Comparison of ENCODE assay signal across 21 cellular contexts in the genomic region with DNA sequence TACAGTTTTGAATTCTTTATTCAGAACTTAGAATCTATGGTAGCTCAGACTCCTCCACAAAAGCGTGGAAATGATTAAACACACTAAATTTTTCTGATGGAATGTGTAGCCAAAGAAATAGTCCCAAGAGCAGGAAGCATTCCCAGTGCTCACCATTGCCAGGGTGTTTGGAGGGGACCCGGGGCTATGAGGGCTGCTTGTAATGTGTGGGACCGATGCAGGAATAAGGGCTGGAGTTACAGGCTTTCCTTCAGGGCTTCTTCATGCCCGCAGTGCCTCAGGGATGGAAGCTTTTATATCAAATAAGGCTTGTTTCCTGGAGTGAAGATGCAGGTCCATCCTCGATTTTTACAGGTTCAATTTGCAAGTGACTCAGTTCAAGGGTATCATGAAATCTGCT. TPM values are rescaled to one million over a fixed set of nuclear protein-coding genes. Genes with fewer than 3 reads are reported as not detected.
DNase-seq lines count a peak whose midpoint lies in the region; ATAC-seq, FAIRE-seq and TF ChIP-seq lines count a peak whose summit lies in the region.
"Had no signal": no experiment of that assay in that cellular context is flagged by ENCODE, and none has a peak within 500 bp of the region (broad histone marks: within the 10 kb centered on the region; RNA-seq: fewer than 3 reads in every experiment).

No MANE protein-coding gene starts in this region.

- H2BK5ac ChIP-seq in mesenchymal stem cell (ENCODE audit: low read depth, low read length, poor library complexity, severe bottlenecking), result no peak overlapping the region
- H2BK5ac ChIP-seq in trophoblast cell (ENCODE audit: low read depth, low read length, poor library complexity), result no peak overlapping the region

- H3K4me2 ChIP-seq in astrocyte (ENCODE audit: low read length) (no peak overlapping the region), mesenchymal stem cell (ENCODE audit: low read length, poor library complexity, severe bottlenecking) (no peak overlapping the region), trophoblast cell (ENCODE audit: low read length) (no peak overlapping the region)

- H2BK12ac ChIP-seq in mesenchymal stem cell (ENCODE audit: low read length in 2 of 2) (no peak overlapping the region), trophoblast cell (ENCODE audit: low read length) (peak overlapping the region; percentile 53)

- peaks cover 3% of the 10 kb centered on the region for H3K4me1 ChIP-seq in astrocyte (ENCODE audit: insufficient read depth, low read length)
- peaks cover 6% of the 10 kb centered on the region for H3K4me1 ChIP-seq in mesenchymal stem cell (ENCODE audit: control insufficient read depth, insufficient read depth, low read depth, low read length)
- H3K4me1 ChIP-seq in trophoblast cell (ENCODE audit: control insufficient read depth in 1 of 2, insufficient read depth in 2 of 2, low read length in 2 of 2), result peaks cover 3 to 4% of the 10 kb centered on the region in 2 experiments

- H3K36me3 Mint-ChIP-seq in T-helper 17 cell (ENCODE audit: low read depth), result no peaks in the 10 kb centered on the region
- no peaks in the 10 kb centered on the region for H3K36me3 Mint-ChIP-seq in astrocyte (ENCODE audit: low read depth, unreplicated experiment)
- H3K36me3 Mint-ChIP-seq in endothelial cell (ENCODE audit: low read depth, unreplicated experiment), result no peaks in the 10 kb centered on the region
- no peaks in the 10 kb centered on the region for H3K36me3 Mint-ChIP-seq in stimulated activated memory B cell treated with anti-CD40 and anti-IgM and Interleukin-4, amounts not matched to agents 10 μg/mL and 1 μg/mL and 100 μg/mL, for 72 hours
- H3K36me3 Mint-ChIP-seq: CD4-positive, CD25-positive, alpha-beta regulatory T cell; IgD-negative memory B cell had no signal

- H3K9ac ChIP-seq in astrocyte (ENCODE audit: low read length) (no peak overlapping the region), mesenchymal stem cell (ENCODE audit: low read length) (no peak overlapping the region), trophoblast cell (ENCODE audit: low read length) (no peak overlapping the region)

- no peak overlapping the region for H3K23ac ChIP-seq in mesenchymal stem cell (ENCODE audit: low read length in 2 of 2)
- no peak overlapping the region for H3K23ac ChIP-seq in trophoblast cell (ENCODE audit: low read length)

- H3K4me3 ChIP-seq in astrocyte (ENCODE audit: insufficient read depth, low read depth, low read length) (no peak overlapping the region), mesenchymal stem cell (ENCODE audit: insufficient read depth in 1 of 2, low read depth in 1 of 2, low read length in 2 of 2) (no peak overlapping the region), trophoblast cell (ENCODE audit: low read depth, low read length) (no peak overlapping the region)

- H2AK5ac ChIP-seq in mesenchymal stem cell (ENCODE audit: low read length, severe bottlenecking) (peak overlapping the region; percentile 29), trophoblast cell (ENCODE audit: low read length) (no peak overlapping the region)

- DNase-seq in T-helper 17 cell (no peak), astrocyte (ENCODE audit: low read depth) (no peak), mesenchymal stem cell (no peak), trophoblast cell (peak in 1 of 2 donors; percentile 14), endothelial cell (ENCODE audit: low spot score) (no peak), NCI-H1436 (lab: John Stamatoyannopoulos, UW) (no peak)
- DNase-seq: ACHN; BE2C; C1 segment of cervical spinal cord; Caco-2; CD4-positive, CD25-positive, alpha-beta regulatory T cell; CD8-positive, alpha-beta memory T cell; GOT3; H9 had no signal

- H3K27me3 Mint-ChIP-seq in T-helper 17 cell (no peaks in the 10 kb centered on the region), astrocyte (ENCODE audit: low read depth, unreplicated experiment) (no peaks in the 10 kb centered on the region), endothelial cell (ENCODE audit: unreplicated experiment) (no peaks in the 10 kb centered on the region)
- no peaks in the 10 kb centered on the region for H3K27me3 Mint-ChIP-seq in stimulated activated memory B cell treated with anti-CD40 and anti-IgM and Interleukin-4, amounts not matched to agents 10 μg/mL and 1 μg/mL and 100 μg/mL, for 72 hours
- H3K27me3 Mint-ChIP-seq: CD4-positive, CD25-positive, alpha-beta regulatory T cell had no signal

- H2BK120ac ChIP-seq in mesenchymal stem cell (ENCODE audit: low read depth, low read length), result no peak overlapping the region
- H2BK120ac ChIP-seq in trophoblast cell (ENCODE audit: insufficient read depth, low read length, poor library complexity), result no peak overlapping the region

- H3K79me1 ChIP-seq in mesenchymal stem cell (replicated peaks; ENCODE audit: low read length, poor library complexity, severe bottlenecking), result peaks cover 1% of the 10 kb centered on the region
- peaks cover 2% of the 10 kb centered on the region for H3K79me1 ChIP-seq in trophoblast cell (ENCODE audit: low read length)

- FAIRE-seq in astrocyte (lab: Jason Lieb, UNC), result no peak
- FAIRE-seq: D721Med, GM12892, GM18507, HepG2 had no signal

- 98% methylated on average over 5 of the region's 5 CpGs for WGBS in mesenchymal stem cell
- no CpG with 5 or more reads among the region's 5 CpGs for WGBS in trophoblast cell (ENCODE audit: extremely low coverage, insufficient coverage, insufficient read length)

- no peak overlapping the region for H3K4ac ChIP-seq in mesenchymal stem cell (ENCODE audit: low read depth in 1 of 2, low read length in 2 of 2)
- peak overlapping the region; percentile 75 for H3K4ac ChIP-seq in trophoblast cell (ENCODE audit: low read depth, low read length)

- no peaks in the 10 kb centered on the region for H3K36me3 ChIP-seq in astrocyte (ENCODE audit: insufficient read depth, low read length)
- no peaks in the 10 kb centered on the region for H3K36me3 ChIP-seq in mesenchymal stem cell (ENCODE audit: control insufficient read depth in 1 of 2, insufficient read depth in 2 of 2, low read depth in 1 of 2, low read length in 2 of 2)
- H3K36me3 ChIP-seq in trophoblast cell (ENCODE audit: control insufficient read depth in 1 of 2, insufficient read depth in 2 of 2, low read length in 2 of 2), result no peaks in the 10 kb centered on the region
- H3K36me3 ChIP-seq: BE2C had no signal

- H3K18ac ChIP-seq in mesenchymal stem cell (ENCODE audit: low read depth in 1 of 2, low read length in 2 of 2) (no peak overlapping the region), trophoblast cell (ENCODE audit: low read length) (peak overlapping the region; percentile 37)

- H4K12ac ChIP-seq in trophoblast cell (ENCODE audit: low read depth, low read length), result no peak overlapping the region

- H4K8ac ChIP-seq in mesenchymal stem cell (ENCODE audit: low read length) (no peak overlapping the region), trophoblast cell (ENCODE audit: low read depth, low read length) (peak overlapping the region; percentile 73)

- no peak overlapping the region for H3K14ac ChIP-seq in mesenchymal stem cell (ENCODE audit: low read length in 2 of 2)
- H3K14ac ChIP-seq in trophoblast cell (ENCODE audit: low read length), result no peak overlapping the region

- H3K27ac ChIP-seq in astrocyte (ENCODE audit: low read depth, low read length) (no peak overlapping the region), mesenchymal stem cell (ENCODE audit: low read length, poor library complexity, severe bottlenecking) (peak overlapping the region; percentile 21), trophoblast cell (ENCODE audit: low read depth, low read length) (no peak overlapping the region)

- peaks cover 95% of the 10 kb centered on the region for H3K79me2 ChIP-seq in astrocyte (ENCODE audit: insufficient read depth, low read length)
- H3K79me2 ChIP-seq in trophoblast cell (ENCODE audit: control insufficient read depth, insufficient read depth, low read length, poor library complexity), result peaks cover 12% of the 10 kb centered on the region

- H3K9me3 Mint-ChIP-seq in astrocyte (ENCODE audit: unreplicated experiment), result no peaks in the 10 kb centered on the region
- no peaks in the 10 kb centered on the region for H3K9me3 Mint-ChIP-seq in endothelial cell (ENCODE audit: unreplicated experiment)
- no peaks in the 10 kb centered on the region for H3K9me3 Mint-ChIP-seq in stimulated activated memory B cell treated with anti-CD40 and anti-IgM and Interleukin-4, amounts not matched to agents 10 μg/mL and 1 μg/mL and 100 μg/mL, for 72 hours
- H3K9me3 Mint-ChIP-seq: CD8-positive, alpha-beta memory T cell had no signal

- H3K4me1 Mint-ChIP-seq in T-helper 17 cell, result peaks cover 12% of the 10 kb centered on the region
- H3K4me1 Mint-ChIP-seq in astrocyte (ENCODE audit: low read depth, unreplicated experiment), result peaks cover 15% of the 10 kb centered on the region
- H3K4me1 Mint-ChIP-seq in endothelial cell (ENCODE audit: unreplicated experiment), result no peaks in the 10 kb centered on the region
- H3K4me1 Mint-ChIP-seq in stimulated activated memory B cell treated with anti-CD40 and anti-IgM and Interleukin-4, amounts not matched to agents 10 μg/mL and 1 μg/mL and 100 μg/mL, for 72 hours, result no peaks in the 10 kb centered on the region
- H3K4me1 Mint-ChIP-seq: CD4-positive, CD25-positive, alpha-beta regulatory T cell; CD8-positive, alpha-beta memory T cell; IgD-negative memory B cell had no signal

- H4K91ac ChIP-seq in mesenchymal stem cell (ENCODE audit: low read length) (no peak overlapping the region), trophoblast cell (ENCODE audit: low read depth, low read length) (no peak overlapping the region)

- H2AFZ ChIP-seq in astrocyte (ENCODE audit: low read depth, low read length) (no peak overlapping the region), mesenchymal stem cell (ENCODE audit: low read depth, low read length) (no peak overlapping the region), trophoblast cell (ENCODE audit: insufficient read depth, low read length, poor library complexity) (no peak overlapping the region)

- ATAC-seq in T-helper 17 cell (no peak), SK-N-SH treated with all-trans-retinoic acid at 6 μM for 48 hours (no peak)
- ATAC-seq in stimulated activated memory B cell treated with anti-CD40 and anti-IgM and Interleukin-4, amounts not matched to agents 10 μg/mL and 1 μg/mL and 100 μg/mL, for 72 hours, result no peak
- ATAC-seq: HepG2 had no signal

- H3K27ac Mint-ChIP-seq in T-helper 17 cell (peak overlapping the region; percentile 11), astrocyte (ENCODE audit: unreplicated experiment) (no peak overlapping the region), endothelial cell (ENCODE audit: unreplicated experiment) (no peak overlapping the region)
- no peak overlapping the region for H3K27ac Mint-ChIP-seq in stimulated activated memory B cell treated with anti-CD40 and anti-IgM and Interleukin-4, amounts not matched to agents 10 μg/mL and 1 μg/mL and 100 μg/mL, for 72 hours
- H3K27ac Mint-ChIP-seq: CD4-positive, CD25-positive, alpha-beta regulatory T cell; CD8-positive, alpha-beta memory T cell had no signal

- H3K9me3 ChIP-seq in T-helper 17 cell (ENCODE audit: control insufficient read depth, low read length, poor library complexity, severe bottlenecking) (no peaks in the 10 kb centered on the region), astrocyte (ENCODE audit: insufficient read depth, low read depth, low read length) (no peaks in the 10 kb centered on the region), mesenchymal stem cell (ENCODE audit: control insufficient read depth, low read length) (no peaks in the 10 kb centered on the region), trophoblast cell (ENCODE audit: insufficient read depth, low read depth, low read length) (no peaks in the 10 kb centered on the region)
- H3K9me3 ChIP-seq: BE2C, Caco-2 had no signal

- H3K4me3 Mint-ChIP-seq in T-helper 17 cell (no peak overlapping the region), astrocyte (ENCODE audit: unreplicated experiment) (peak overlapping the region; percentile 8), endothelial cell (ENCODE audit: unreplicated experiment) (no peak overlapping the region)
- H3K4me3 Mint-ChIP-seq in stimulated activated memory B cell treated with anti-CD40 and anti-IgM and Interleukin-4, amounts not matched to agents 10 μg/mL and 1 μg/mL and 100 μg/mL, for 72 hours, result no peak overlapping the region
- H3K4me3 Mint-ChIP-seq: CD4-positive, CD25-positive, alpha-beta regulatory T cell; CD8-positive, alpha-beta memory T cell; H9; IgD-negative memory B cell had no signal

- H2BK15ac ChIP-seq in mesenchymal stem cell (ENCODE audit: low read depth, poor library complexity, severe bottlenecking), result no peak overlapping the region

- no peaks in the 10 kb centered on the region for H3K27me3 ChIP-seq in astrocyte (ENCODE audit: insufficient read depth, low read length)
- no peaks in the 10 kb centered on the region for H3K27me3 ChIP-seq in mesenchymal stem cell (ENCODE audit: control insufficient read depth in 1 of 2, insufficient read depth in 1 of 2, low read length in 2 of 2)
- H3K27me3 ChIP-seq in trophoblast cell (ENCODE audit: insufficient read depth, low read length), result no peaks in the 10 kb centered on the region
- H3K27me3 ChIP-seq: BE2C had no signal

- peaks cover 54% of the 10 kb centered on the region for H4K20me1 ChIP-seq in astrocyte (ENCODE audit: insufficient read depth, low read length)

- TF ChIP-seq CTCF in astrocyte (IDR thresholded peaks at IDR 0.05; ENCODE audit: insufficient read depth, low read depth, low read length) (no peak), endothelial cell (IDR thresholded peaks at IDR 0.05; ENCODE audit: unreplicated experiment) (no peak)

RNA-seq across cellular contexts. Expression of gene WWC2, which starts 25.8 kb away (rescaled TPM):
- total RNA-seq in T-helper 17 cell (1 to 10 TPM; 5.8 to 6.3 TPM), astrocyte (51.6 and 62.6 TPM in 2 replicates), endothelial cell (ENCODE audit: unreplicated experiment) (32.0 TPM)
- polyA plus RNA-seq in mesenchymal stem cell (2013, experiment 1 of 2), result 16.8 TPM
- polyA plus RNA-seq in mesenchymal stem cell (2013, experiment 2 of 2), result 16.4 TPM
- 21.6 and 22.7 TPM in 2 replicates for polyA plus RNA-seq in trophoblast cell (2013)
